ENCODE assay signal across 1 cellular context in genomic region chr9:91945277-91946074, GRCh38.
A peak's percentile ranks its signal among the peaks of the same experiment; 100 is the strongest.
TF ChIP-seq lines count a peak whose summit lies in the region.

No MANE protein-coding gene starts in this region.

TF ChIP-seq in K562, 482 proteins besides CTCF, POLR2A, EP300 and RAD21 (continued from another document and continues in another):
- TF ChIP-seq, protein P1, sequence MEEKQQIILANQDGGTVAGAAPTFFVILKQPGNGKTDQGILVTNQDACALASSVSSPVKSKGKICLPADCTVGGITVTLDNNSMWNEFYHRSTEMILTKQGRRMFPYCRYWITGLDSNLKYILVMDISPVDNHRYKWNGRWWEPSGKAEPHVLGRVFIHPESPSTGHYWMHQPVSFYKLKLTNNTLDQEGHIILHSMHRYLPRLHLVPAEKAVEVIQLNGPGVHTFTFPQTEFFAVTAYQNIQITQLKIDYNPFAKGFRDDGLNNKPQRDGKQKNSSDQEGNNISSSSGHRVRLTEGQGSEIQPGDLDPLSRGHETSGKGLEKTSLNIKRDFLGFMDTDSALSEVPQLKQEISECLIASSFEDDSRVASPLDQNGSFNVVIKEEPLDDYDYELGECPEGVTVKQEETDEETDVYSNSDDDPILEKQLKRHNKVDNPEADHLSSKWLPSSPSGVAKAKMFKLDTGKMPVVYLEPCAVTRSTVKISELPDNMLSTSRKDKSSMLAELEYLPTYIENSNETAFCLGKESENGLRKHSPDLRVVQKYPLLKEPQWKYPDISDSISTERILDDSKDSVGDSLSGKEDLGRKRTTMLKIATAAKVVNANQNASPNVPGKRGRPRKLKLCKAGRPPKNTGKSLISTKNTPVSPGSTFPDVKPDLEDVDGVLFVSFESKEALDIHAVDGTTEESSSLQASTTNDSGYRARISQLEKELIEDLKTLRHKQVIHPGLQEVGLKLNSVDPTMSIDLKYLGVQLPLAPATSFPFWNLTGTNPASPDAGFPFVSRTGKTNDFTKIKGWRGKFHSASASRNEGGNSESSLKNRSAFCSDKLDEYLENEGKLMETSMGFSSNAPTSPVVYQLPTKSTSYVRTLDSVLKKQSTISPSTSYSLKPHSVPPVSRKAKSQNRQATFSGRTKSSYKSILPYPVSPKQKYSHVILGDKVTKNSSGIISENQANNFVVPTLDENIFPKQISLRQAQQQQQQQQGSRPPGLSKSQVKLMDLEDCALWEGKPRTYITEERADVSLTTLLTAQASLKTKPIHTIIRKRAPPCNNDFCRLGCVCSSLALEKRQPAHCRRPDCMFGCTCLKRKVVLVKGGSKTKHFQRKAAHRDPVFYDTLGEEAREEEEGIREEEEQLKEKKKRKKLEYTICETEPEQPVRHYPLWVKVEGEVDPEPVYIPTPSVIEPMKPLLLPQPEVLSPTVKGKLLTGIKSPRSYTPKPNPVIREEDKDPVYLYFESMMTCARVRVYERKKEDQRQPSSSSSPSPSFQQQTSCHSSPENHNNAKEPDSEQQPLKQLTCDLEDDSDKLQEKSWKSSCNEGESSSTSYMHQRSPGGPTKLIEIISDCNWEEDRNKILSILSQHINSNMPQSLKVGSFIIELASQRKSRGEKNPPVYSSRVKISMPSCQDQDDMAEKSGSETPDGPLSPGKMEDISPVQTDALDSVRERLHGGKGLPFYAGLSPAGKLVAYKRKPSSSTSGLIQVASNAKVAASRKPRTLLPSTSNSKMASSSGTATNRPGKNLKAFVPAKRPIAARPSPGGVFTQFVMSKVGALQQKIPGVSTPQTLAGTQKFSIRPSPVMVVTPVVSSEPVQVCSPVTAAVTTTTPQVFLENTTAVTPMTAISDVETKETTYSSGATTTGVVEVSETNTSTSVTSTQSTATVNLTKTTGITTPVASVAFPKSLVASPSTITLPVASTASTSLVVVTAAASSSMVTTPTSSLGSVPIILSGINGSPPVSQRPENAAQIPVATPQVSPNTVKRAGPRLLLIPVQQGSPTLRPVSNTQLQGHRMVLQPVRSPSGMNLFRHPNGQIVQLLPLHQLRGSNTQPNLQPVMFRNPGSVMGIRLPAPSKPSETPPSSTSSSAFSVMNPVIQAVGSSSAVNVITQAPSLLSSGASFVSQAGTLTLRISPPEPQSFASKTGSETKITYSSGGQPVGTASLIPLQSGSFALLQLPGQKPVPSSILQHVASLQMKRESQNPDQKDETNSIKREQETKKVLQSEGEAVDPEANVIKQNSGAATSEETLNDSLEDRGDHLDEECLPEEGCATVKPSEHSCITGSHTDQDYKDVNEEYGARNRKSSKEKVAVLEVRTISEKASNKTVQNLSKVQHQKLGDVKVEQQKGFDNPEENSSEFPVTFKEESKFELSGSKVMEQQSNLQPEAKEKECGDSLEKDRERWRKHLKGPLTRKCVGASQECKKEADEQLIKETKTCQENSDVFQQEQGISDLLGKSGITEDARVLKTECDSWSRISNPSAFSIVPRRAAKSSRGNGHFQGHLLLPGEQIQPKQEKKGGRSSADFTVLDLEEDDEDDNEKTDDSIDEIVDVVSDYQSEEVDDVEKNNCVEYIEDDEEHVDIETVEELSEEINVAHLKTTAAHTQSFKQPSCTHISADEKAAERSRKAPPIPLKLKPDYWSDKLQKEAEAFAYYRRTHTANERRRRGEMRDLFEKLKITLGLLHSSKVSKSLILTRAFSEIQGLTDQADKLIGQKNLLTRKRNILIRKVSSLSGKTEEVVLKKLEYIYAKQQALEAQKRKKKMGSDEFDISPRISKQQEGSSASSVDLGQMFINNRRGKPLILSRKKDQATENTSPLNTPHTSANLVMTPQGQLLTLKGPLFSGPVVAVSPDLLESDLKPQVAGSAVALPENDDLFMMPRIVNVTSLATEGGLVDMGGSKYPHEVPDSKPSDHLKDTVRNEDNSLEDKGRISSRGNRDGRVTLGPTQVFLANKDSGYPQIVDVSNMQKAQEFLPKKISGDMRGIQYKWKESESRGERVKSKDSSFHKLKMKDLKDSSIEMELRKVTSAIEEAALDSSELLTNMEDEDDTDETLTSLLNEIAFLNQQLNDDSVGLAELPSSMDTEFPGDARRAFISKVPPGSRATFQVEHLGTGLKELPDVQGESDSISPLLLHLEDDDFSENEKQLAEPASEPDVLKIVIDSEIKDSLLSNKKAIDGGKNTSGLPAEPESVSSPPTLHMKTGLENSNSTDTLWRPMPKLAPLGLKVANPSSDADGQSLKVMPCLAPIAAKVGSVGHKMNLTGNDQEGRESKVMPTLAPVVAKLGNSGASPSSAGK (IDR thresholded peaks at IDR 0.05) = no peak
- TF ChIP-seq FOXM1 (IDR thresholded peaks at IDR 0.05; ENCODE audit: low read depth) = no peak; the same call in 1 of the 2 replicates
- TF ChIP-seq FOXM1 (CRISPR knock-in tag; IDR thresholded peaks at IDR 0.05; ENCODE audit: low read depth) = no peak
- no peak for TF ChIP-seq POLR2AphosphoS2 (IDR thresholded peaks at IDR 0.05; ENCODE audit: low read length)
- TF ChIP-seq TAL1 (IDR thresholded peaks at IDR 0.05) = no peak
- TF ChIP-seq YY1 (IDR thresholded peaks at IDR 0.05; ENCODE audit: borderline replicate concordance in 1 of 3, control insufficient read depth in 1 of 3, extremely low read depth in 1 of 3, insufficient read depth in 3 of 3, insufficient read length in 1 of 3, insufficient replicate concordance in 2 of 3, low read depth in 1 of 3, low read length in 2 of 3) = peak in 1 of 3 experiments; percentile 24
- 0 out of 2 replicates have a peak, but pooled peaks have one; percentile 8 for TF ChIP-seq SMARCC2 (IDR thresholded peaks at IDR 0.05; ENCODE audit: low read depth)
- TF ChIP-seq EGR1 (conservative IDR thresholded peaks at IDR 0.05) = no peak
- no peak for TF ChIP-seq HMGN3 (IDR thresholded peaks at IDR 0.05; ENCODE audit: borderline replicate concordance, extremely low read depth, insufficient read length, low read depth, low read length)
- TF ChIP-seq CLOCK (CRISPR knock-in tag; IDR thresholded peaks at IDR 0.05; ENCODE audit: borderline replicate concordance) = no peak
- TF ChIP-seq ELF4 (CRISPR knock-in tag; IDR thresholded peaks at IDR 0.05) = no peak
- TF ChIP-seq ZNF395 (CRISPR knock-in tag; IDR thresholded peaks at IDR 0.05) = no peak
- no peak for TF ChIP-seq KLF1 (tag; IDR thresholded peaks at IDR 0.05)
- TF ChIP-seq CEBPB (tag; IDR thresholded peaks at IDR 0.05) = no peak
- TF ChIP-seq ZNF134 (CRISPR knock-in tag; conservative IDR thresholded peaks at IDR 0.05) = no peak
- TF ChIP-seq PRMT5 (CRISPR knock-in tag; IDR thresholded peaks at IDR 0.05) = no peak
- no peak for TF ChIP-seq ZNF696 (CRISPR knock-in tag; conservative IDR thresholded peaks at IDR 0.05)
- TF ChIP-seq, protein P2, sequence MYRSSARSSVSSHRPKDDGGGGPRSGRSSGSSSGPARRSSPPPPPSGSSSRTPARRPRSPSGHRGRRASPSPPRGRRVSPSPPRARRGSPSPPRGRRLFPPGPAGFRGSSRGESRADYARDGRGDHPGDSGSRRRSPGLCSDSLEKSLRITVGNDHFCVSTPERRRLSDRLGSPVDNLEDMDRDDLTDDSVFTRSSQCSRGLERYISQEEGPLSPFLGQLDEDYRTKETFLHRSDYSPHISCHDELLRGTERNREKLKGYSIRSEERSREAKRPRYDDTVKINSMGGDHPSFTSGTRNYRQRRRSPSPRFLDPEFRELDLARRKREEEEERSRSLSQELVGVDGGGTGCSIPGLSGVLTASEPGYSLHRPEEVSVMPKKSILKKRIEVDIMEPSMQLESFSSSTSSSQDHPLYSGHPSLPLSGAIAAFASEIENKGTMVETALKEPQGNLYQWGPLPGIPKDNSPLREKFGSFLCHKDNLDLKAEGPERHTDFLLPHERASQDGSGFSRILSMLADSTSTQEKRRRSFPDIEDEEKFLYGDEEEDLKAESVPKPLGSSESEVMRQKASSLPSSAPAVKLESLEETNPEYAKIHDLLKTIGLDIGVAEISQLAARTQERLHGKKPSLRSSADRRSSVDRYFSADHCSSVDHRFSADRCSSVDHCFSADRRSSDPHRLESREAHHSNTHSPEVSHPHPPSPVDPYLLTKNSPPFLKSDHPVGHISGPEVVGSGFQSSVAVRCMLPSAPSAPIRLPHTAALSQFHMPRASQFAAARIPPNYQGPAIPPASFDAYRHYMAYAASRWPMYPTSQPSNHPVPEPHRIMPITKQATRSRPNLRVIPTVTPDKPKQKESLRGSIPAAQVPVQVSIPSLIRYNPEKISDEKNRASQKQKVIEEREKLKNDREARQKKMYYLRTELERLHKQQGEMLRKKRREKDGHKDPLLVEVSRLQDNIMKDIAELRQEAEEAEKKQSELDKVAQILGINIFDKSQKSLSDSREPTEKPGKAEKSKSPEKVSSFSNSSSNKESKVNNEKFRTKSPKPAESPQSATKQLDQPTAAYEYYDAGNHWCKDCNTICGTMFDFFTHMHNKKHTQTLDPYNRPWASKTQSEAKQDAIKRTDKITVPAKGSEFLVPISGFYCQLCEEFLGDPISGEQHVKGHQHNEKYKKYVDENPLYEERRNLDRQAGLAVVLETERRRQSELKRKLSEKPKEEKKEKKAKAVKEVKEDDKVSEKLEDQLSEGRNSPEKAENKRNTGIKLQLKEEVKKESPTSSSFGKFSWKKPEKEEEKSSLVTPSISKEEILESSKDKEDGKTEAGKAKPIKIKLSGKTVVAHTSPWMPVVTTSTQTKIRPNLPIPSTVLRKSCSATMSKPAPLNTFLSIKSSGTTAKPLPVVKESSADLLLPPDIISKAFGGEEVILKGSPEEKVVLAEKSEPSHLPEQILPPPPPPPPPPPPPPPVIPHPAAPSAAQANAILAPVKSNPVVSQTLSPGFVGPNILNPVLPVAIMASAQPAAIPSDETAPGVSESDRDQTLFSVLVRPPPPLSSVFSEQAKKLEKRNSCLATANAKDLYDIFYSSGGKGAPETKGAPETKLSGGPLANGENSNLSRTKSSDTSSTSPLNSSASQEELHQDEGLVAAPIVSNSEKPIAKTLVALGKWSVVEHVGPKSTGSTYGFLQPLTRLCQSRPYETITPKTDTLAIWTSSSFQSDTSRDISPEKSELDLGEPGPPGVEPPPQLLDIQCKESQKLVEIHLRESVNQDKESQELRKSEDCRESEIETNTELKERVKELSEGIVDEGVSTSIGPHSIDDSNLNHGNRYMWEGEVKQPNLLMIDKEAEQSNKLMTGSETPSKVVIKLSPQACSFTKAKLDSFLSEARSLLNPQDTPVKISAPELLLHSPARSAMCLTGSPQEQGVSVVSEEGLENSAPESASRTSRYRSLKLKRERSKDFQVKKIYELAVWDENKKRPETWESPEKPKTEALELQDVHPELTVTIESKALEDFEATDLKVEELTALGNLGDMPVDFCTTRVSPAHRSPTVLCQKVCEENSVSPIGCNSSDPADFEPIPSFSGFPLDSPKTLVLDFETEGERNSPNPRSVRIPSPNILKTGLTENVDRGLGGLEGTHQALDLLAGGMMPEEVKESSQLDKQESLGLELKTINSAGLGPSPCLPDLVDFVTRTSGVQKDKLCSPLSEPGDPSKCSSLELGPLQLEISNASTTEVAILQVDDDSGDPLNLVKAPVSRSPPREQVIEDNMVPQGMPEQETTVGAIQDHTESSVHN (IDR thresholded peaks at IDR 0.05; ENCODE audit: borderline replicate concordance in 1 of 2, low read depth in 1 of 2) = no peak
- TF ChIP-seq NR2C2 (CRISPR knock-in tag; IDR thresholded peaks at IDR 0.05) = no peak
- no peak for TF ChIP-seq NR2C2 (tag; IDR thresholded peaks at IDR 0.05)
- no peak for TF ChIP-seq PHF21A (IDR thresholded peaks at IDR 0.05; ENCODE audit: borderline replicate concordance, low read depth)
- TF ChIP-seq, protein P3, sequence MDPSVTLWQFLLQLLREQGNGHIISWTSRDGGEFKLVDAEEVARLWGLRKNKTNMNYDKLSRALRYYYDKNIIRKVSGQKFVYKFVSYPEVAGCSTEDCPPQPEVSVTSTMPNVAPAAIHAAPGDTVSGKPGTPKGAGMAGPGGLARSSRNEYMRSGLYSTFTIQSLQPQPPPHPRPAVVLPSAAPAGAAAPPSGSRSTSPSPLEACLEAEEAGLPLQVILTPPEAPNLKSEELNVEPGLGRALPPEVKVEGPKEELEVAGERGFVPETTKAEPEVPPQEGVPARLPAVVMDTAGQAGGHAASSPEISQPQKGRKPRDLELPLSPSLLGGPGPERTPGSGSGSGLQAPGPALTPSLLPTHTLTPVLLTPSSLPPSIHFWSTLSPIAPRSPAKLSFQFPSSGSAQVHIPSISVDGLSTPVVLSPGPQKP (CRISPR knock-in tag; IDR thresholded peaks at IDR 0.05) = no peak
- TF ChIP-seq POLR2B (IDR thresholded peaks at IDR 0.05; ENCODE audit: low read depth, partially characterized antibody) = no peak
- TF ChIP-seq HBP1 (CRISPR knock-in tag; IDR thresholded peaks at IDR 0.05) = no peak
- TF ChIP-seq SAP30 (IDR thresholded peaks at IDR 0.05; ENCODE audit: borderline replicate concordance, insufficient read depth, low read depth, low read length, poor library complexity, severe bottlenecking) = no peak
- TF ChIP-seq ZNF699 (CRISPR knock-in tag; IDR thresholded peaks at IDR 0.05; ENCODE audit: insufficient replicate concordance) = no peak
- peak; percentile 36 for TF ChIP-seq TAF9B (IDR thresholded peaks at IDR 0.05; ENCODE audit: partially characterized antibody)
